Comparison of ENCODE assay signal across 8 cellular contexts in genomic region chr13:48412881-48413351, GRCh38. TPM values are rescaled to one million over a fixed set of nuclear protein-coding genes. Genes with fewer than 3 reads are reported as not detected.
A peak's percentile ranks its signal among the peaks of the same experiment; 100 is the strongest.
DNase-seq lines count a peak whose midpoint lies in the region; ATAC-seq lines count a peak whose summit lies in the region.

Gene LPAR6 (minus strand): TSS chr13:48413113. CDS start chr13:48412423, 690 bp downstream.

- CTCF ChIA-PET in T-cell (lab: Charles Lee): interaction anchor here in 1 of 2 donors (0.6 to 1.6 kb wide), 4 partner anchors 31 to 286 kb away, joined by 3 to 7 read pairs (median 3); no protein-coding TSS in a partner anchor

- peak within 1 kb of the TSS; percentile 94 to 98 (median 97) for H3K4me3 Mint-ChIP-seq in T-cell

- H3K9ac ChIP-seq in mucosa of rectum (ENCODE audit: low read depth in 1 of 2, low read length in 2 of 2): peak within 1 kb of the TSS; percentile 72 to 85

- no peaks in the 10 kb centered on the region for H3K27me3 ChIP-seq in esophagus (ENCODE audit: control insufficient read depth in 1 of 2, insufficient read depth in 2 of 2, low read length in 2 of 2)
- H3K27me3 ChIP-seq in mucosa of rectum (ENCODE audit: control insufficient read depth in 2 of 2, insufficient read depth in 2 of 2, low read length in 2 of 2): no peaks in the 10 kb centered on the region

- peak in 3 of 4 experiments; percentile 47 to 72 (median 59) for ATAC-seq in T-cell (replicated peaks in 1 of 4)

- DNase-seq in H4 (ENCODE audit: low spot score) (peak; percentile 71), T-cell (peak in 1 of 34 experiments; percentile 33), NCI-H510A (lab: John Stamatoyannopoulos, UW) (no peak), NCI-H2196 (lab: John Stamatoyannopoulos, UW; ENCODE audit: unreplicated experiment) (no peak), activated gamma-delta T cell (lab: John Stamatoyannopoulos, UW) (no peak)

- WGBS in esophagus, 2 donors: 11 to 17% methylated on average over 4 of the region's 4 CpGs
- WGBS in urinary bladder: 24% methylated on average over 4 of the region's 4 CpGs

- H3K9me3 ChIP-seq in esophagus (ENCODE audit: control insufficient read depth in 2 of 2, insufficient read depth in 1 of 2, low read depth in 1 of 2, low read length in 1 of 2): no peaks in the 10 kb centered on the region
- H3K9me3 ChIP-seq in mucosa of rectum (ENCODE audit: control insufficient read depth in 2 of 2, low read length in 2 of 2): no peaks in the 10 kb centered on the region

- no peaks in the 10 kb centered on the region for H3K9me3 Mint-ChIP-seq in T-cell

- no peaks in the 10 kb centered on the region for H3K27me3 Mint-ChIP-seq in T-cell

- peaks cover 33% of the 10 kb centered on the region for H3K36me3 Mint-ChIP-seq in T-cell

- H3K36me3 ChIP-seq in esophagus (ENCODE audit: control insufficient read depth in 2 of 2, insufficient read depth in 2 of 2, low read length in 1 of 2) (peaks cover 0 to 3% of the 10 kb centered on the region in 2 donors), mucosa of rectum (ENCODE audit: control insufficient read depth in 2 of 2, insufficient read depth in 2 of 2, low read length in 2 of 2) (no peaks in the 10 kb centered on the region), urinary bladder (ENCODE audit: insufficient read depth) (peaks cover 2% of the 10 kb centered on the region)

- H3K4me1 Mint-ChIP-seq in T-cell: peaks cover 36 to 42% (median 36%) of the 10 kb centered on the region in 3 donors

- H3K4me3 ChIP-seq in esophagus (ENCODE audit: low read depth in 1 of 2, low read length in 2 of 2): peak within 1 kb of the TSS; percentile 68 to 97
- peak within 1 kb of the TSS; percentile 74 to 87 for H3K4me3 ChIP-seq in mucosa of rectum (ENCODE audit: low read length in 2 of 2)
- H3K4me3 ChIP-seq in urinary bladder (ENCODE audit: low read depth, low read length): peak within 1 kb of the TSS; percentile 86

- H3K4me1 ChIP-seq in esophagus (ENCODE audit: control insufficient read depth in 2 of 2, insufficient read depth in 2 of 2, low read length in 1 of 2) (no peaks in the 10 kb centered on the region), mucosa of rectum (ENCODE audit: control insufficient read depth in 2 of 2, insufficient read depth in 2 of 2, low read length in 2 of 2) (peaks cover 0 to 8% of the 10 kb centered on the region in 2 donors), urinary bladder (ENCODE audit: insufficient read depth) (no peaks in the 10 kb centered on the region)

- H3K27ac ChIP-seq in esophagus (ENCODE audit: low read depth in 2 of 2, low read length in 1 of 2) (peak within 1 kb of the TSS; percentile 89 to 92), mucosa of rectum (ENCODE audit: low read depth in 2 of 2, low read length in 2 of 2) (peak within 1 kb of the TSS; percentile 74 to 84), urinary bladder (ENCODE audit: low read depth) (peak within 1 kb of the TSS; percentile 82)

- POLR2A ChIA-PET in T-cell (lab: Charles Lee): interaction anchor here (0.7 to 1.2 kb wide), 2 partner anchors 10 to 119 kb away, joined by 3 to 4 read pairs; no protein-coding TSS in a partner anchor

- peak within 1 kb of the TSS; percentile 99 to 100 for H3K27ac Mint-ChIP-seq in T-cell

RNA-seq across cellular contexts. Expression of gene LPAR6, which starts in this region (rescaled TPM):
- total RNA-seq in H4 (2014; rRNA removed; shearing (Covaris generic)): 3.7 and 8.9 TPM in 2 replicates
- total RNA-seq in T-cell (10 to 100 TPM; 36.0 to 93.5 (median 62.7) TPM), urinary bladder (92.7 TPM)
- polyA plus RNA-seq in esophagus (10 to 100 TPM; 57.6 to 87.5 TPM), urinary bladder (20.8 TPM)
